In genomic region chr12:98325003-98325402, GRCh38 we compare ENCODE assay signal across 20 cellular contexts.
DNase-seq lines count a peak whose midpoint lies in the region; ATAC-seq, FAIRE-seq and TF ChIP-seq lines count a peak whose summit lies in the region.
"Had no signal": no experiment of that assay in that cellular context is flagged by ENCODE, and none has a peak within 500 bp of the region (broad histone marks: within the 10 kb centered on the region; RNA-seq: fewer than 3 reads in every experiment).

No MANE protein-coding gene starts in this region.

- no peak overlapping the region for H4K5ac ChIP-seq in H1 (ENCODE audit: insufficient read length, low read depth, low read length)

- no peak overlapping the region for H2BK12ac ChIP-seq in H1 (ENCODE audit: low read depth, low read length)

- peak overlapping the region; percentile 50; the same call in 1 of the 2 replicates for H2BK5ac ChIP-seq in H1 (ENCODE audit: low read depth, low read length)

- H3K18ac ChIP-seq in H1 (ENCODE audit: extremely low read depth, low read length): no peak overlapping the region

- TF ChIP-seq POLR2A in H1 (IDR thresholded peaks at IDR 0.05; ENCODE audit: control extremely low read depth in 1 of 2, low read depth in 2 of 2, low read length in 2 of 2): no peak

- no peaks in the 10 kb centered on the region for H3K23me2 ChIP-seq in H1 (ENCODE audit: low read depth, low read length)

- H3K4me3 Mint-ChIP-seq in stimulated activated naive CD8-positive, alpha-beta T cell treated with anti-CD3 and anti-CD28 coated beads, Interleukin-15, amount 100 ng/mL, for 72 hours: no peak overlapping the region
- no peak overlapping the region for H3K4me3 Mint-ChIP-seq in stimulated activated effector memory CD8-positive, alpha-beta T cell treated with anti-CD3 and anti-CD28 coated beads, Interleukin-12 subunit alpha, Interleukin-12 subunit beta, amount 100 ng/mL, for 72 hours
- H3K4me3 Mint-ChIP-seq: CD4-positive, alpha-beta memory T cell; GM23338 had no signal

- no peak overlapping the region for H3K23ac ChIP-seq in H1 (ENCODE audit: insufficient read length)

- no peak overlapping the region for H3K4ac ChIP-seq in H1 (replicated peaks; ENCODE audit: insufficient read length, low read depth, low read length)

- no peaks in the 10 kb centered on the region for H3K4me1 ChIP-seq in H1 (replicated peaks in 1 of 4; ENCODE audit: control insufficient read depth in 3 of 4, insufficient read depth in 4 of 4, low read length in 3 of 4)

- no peaks in the 10 kb centered on the region for H4K20me1 ChIP-seq in H1 (replicated peaks in 1 of 2; ENCODE audit: control insufficient read depth in 1 of 2, insufficient read depth in 2 of 2, low read length in 2 of 2)

- no peak overlapping the region for H3K4me3 ChIP-seq in H1 (ENCODE audit: extremely low read depth in 1 of 4, insufficient read depth in 2 of 4, low read depth in 3 of 4, low read length in 4 of 4)
- H3K4me3 ChIP-seq: A549, GM23338 had no signal

- H2AK5ac ChIP-seq in H1 (ENCODE audit: low read depth, low read length): no peak overlapping the region

- H3K36me3 Mint-ChIP-seq in stimulated activated effector memory CD8-positive, alpha-beta T cell treated with anti-CD3 and anti-CD28 coated beads, Interleukin-12 subunit alpha, Interleukin-12 subunit beta, amount 100 ng/mL, for 72 hours: no peaks in the 10 kb centered on the region
- H3K36me3 Mint-ChIP-seq: CD4-positive, alpha-beta memory T cell had no signal

- no peak overlapping the region for H2BK120ac ChIP-seq in H1 (replicated peaks; ENCODE audit: low read depth, low read length)

- H3K14ac ChIP-seq in H1 (ENCODE audit: insufficient read length): no peak overlapping the region

- ATAC-seq in stimulated activated naive CD8-positive, alpha-beta T cell treated with anti-CD3 and anti-CD28 coated beads, Interleukin-15, amount 100 ng/mL, for 72 hours: peak; percentile 46
- ATAC-seq in stimulated activated naive CD8-positive, alpha-beta T cell treated with anti-CD3 and anti-CD28 coated beads, Interleukin-15, Interleukin-2, amounts not matched to agents 100 U/mL and 50 U/mL, for 24 hours: no peak
- ATAC-seq in stimulated activated effector memory CD8-positive, alpha-beta T cell treated with anti-CD3 and anti-CD28 coated beads, Interleukin-12 subunit alpha, Interleukin-12 subunit beta, amount 100 ng/mL, for 72 hours: peak; percentile 19
- no peak for ATAC-seq in HG02642 (IDR thresholded peaks at IDR 0.05; ENCODE audit: poor library complexity, unreplicated experiment)
- ATAC-seq: A549, GM23338, HCT116 had no signal

- H3K27ac Mint-ChIP-seq in stimulated activated naive CD8-positive, alpha-beta T cell treated with anti-CD3 and anti-CD28 coated beads, Interleukin-15, amount 100 ng/mL, for 72 hours: no peak overlapping the region
- H3K27ac Mint-ChIP-seq in stimulated activated effector memory CD8-positive, alpha-beta T cell treated with anti-CD3 and anti-CD28 coated beads, Interleukin-12 subunit alpha, Interleukin-12 subunit beta, amount 100 ng/mL, for 72 hours: no peak overlapping the region
- H3K27ac Mint-ChIP-seq: CD4-positive, alpha-beta memory T cell; GM23338 had no signal

- no peak overlapping the region for H2AFZ ChIP-seq in H1 (ENCODE audit: low read length)
- H2AFZ ChIP-seq: GM23338 had no signal

- H3K27ac ChIP-seq in H1 (ENCODE audit: low read depth, low read length): no peak overlapping the region
- H3K27ac ChIP-seq: A549 had no signal

- no peak for TF ChIP-seq EP300 in H1 (IDR thresholded peaks at IDR 0.05; ENCODE audit: borderline replicate concordance in 1 of 2, low read depth in 2 of 2, low read length in 2 of 2)

- H3K79me2 ChIP-seq in H1 (ENCODE audit: control insufficient read depth in 1 of 2, insufficient read depth in 2 of 2, low read length in 2 of 2): no peaks in the 10 kb centered on the region

- DNase-seq in stimulated activated naive CD8-positive, alpha-beta T cell treated with anti-CD3 and anti-CD28 coated beads, Interleukin-15, amount 100 ng/mL, for 72 hours: no peak
- DNase-seq in stimulated activated naive CD8-positive, alpha-beta T cell treated with anti-CD3 and anti-CD28 coated beads, Interleukin-15, Interleukin-2, amounts not matched to agents 100 U/mL and 50 U/mL, for 24 hours: no peak
- DNase-seq in H1 (ENCODE audit: low read depth in 1 of 2, low spot score in 2 of 2) (no peak), NCI-H1048 (lab: John Stamatoyannopoulos, UW) (no peak)
- no peak for DNase-seq in stimulated activated effector memory CD8-positive, alpha-beta T cell treated with anti-CD3 and anti-CD28 coated beads, Interleukin-12 subunit alpha, Interleukin-12 subunit beta, amount 100 ng/mL, for 72 hours (ENCODE audit: low spot score in 2 of 2)
- no peak for DNase-seq in activated T-cell treated with anti-CD3 and anti-CD28 coated beads, Interleukin-2, amount 50 U/mL, for 48 hours
- DNase-seq: 8988T; ACHN; C1 segment of cervical spinal cord; Calu3; CD4-positive, alpha-beta memory T cell; DMS53; DMS79 treated with DMSO at 0.1 percent for 48 hours had no signal

- no peaks in the 10 kb centered on the region for H3K27me3 ChIP-seq in H1 (replicated peaks in 1 of 4; ENCODE audit: control insufficient read depth in 3 of 4, extremely low read depth in 1 of 4, insufficient read depth in 3 of 4, low read length in 3 of 4)

- H2BK15ac ChIP-seq in H1 (ENCODE audit: low read length): no peak overlapping the region

- no peaks in the 10 kb centered on the region for H3K36me3 ChIP-seq in H1 (ENCODE audit: control insufficient read depth in 2 of 4, insufficient read depth in 4 of 4, low read length in 3 of 4)

- no peak overlapping the region for H3K4me2 ChIP-seq in H1 (ENCODE audit: insufficient read depth in 1 of 2, low read depth in 2 of 2, low read length in 2 of 2)
- H3K4me2 ChIP-seq: A549, GM23338 had no signal

- H3K9ac ChIP-seq in H1 (replicated peaks in 1 of 4; ENCODE audit: extremely low read depth in 1 of 4, low read depth in 3 of 4, low read length in 3 of 4): no peak overlapping the region

- peak overlapping the region; percentile 51; the same call in 1 of the 2 replicates for H4K8ac ChIP-seq in H1 (ENCODE audit: extremely low read depth, insufficient read depth, low read length)

- H4K91ac ChIP-seq in H1 (replicated peaks; ENCODE audit: insufficient read length, low read length): no peak overlapping the region

- no peaks in the 10 kb centered on the region for H3K79me1 ChIP-seq in H1 (ENCODE audit: low read depth, low read length)

- no peak for FAIRE-seq in H1 (lab: Jason Lieb, UNC)
- FAIRE-seq: A549, G401.6, GM19239, H54 had no signal

- POLR2A ChIA-PET in H1 (lab: Charles Lee; ENCODE audit: partially characterized antibody): no interaction called here

- no peak overlapping the region for H3K56ac ChIP-seq in H1 (replicated peaks; ENCODE audit: insufficient read length, low read depth, low read length)

- no peaks in the 10 kb centered on the region for H3K27me3 Mint-ChIP-seq in stimulated activated naive CD8-positive, alpha-beta T cell treated with anti-CD3 and anti-CD28 coated beads, Interleukin-15, amount 100 ng/mL, for 72 hours

- H3K9me3 Mint-ChIP-seq in stimulated activated naive CD8-positive, alpha-beta T cell treated with anti-CD3 and anti-CD28 coated beads, Interleukin-15, amount 100 ng/mL, for 72 hours: no peaks in the 10 kb centered on the region
- no peaks in the 10 kb centered on the region for H3K9me3 Mint-ChIP-seq in stimulated activated effector memory CD8-positive, alpha-beta T cell treated with anti-CD3 and anti-CD28 coated beads, Interleukin-12 subunit alpha, Interleukin-12 subunit beta, amount 100 ng/mL, for 72 hours
- H3K9me3 Mint-ChIP-seq: GM23338 had no signal

- CTCF ChIA-PET in H1 (lab: Charles Lee; ENCODE audit: partially characterized antibody): no interaction called here

- no peak overlapping the region for H2BK20ac ChIP-seq in H1 (ENCODE audit: low read length)

- H3K9me3 ChIP-seq in H1 (ENCODE audit: insufficient read depth in 2 of 2, low read depth in 1 of 2, low read length in 1 of 2): no peaks in the 10 kb centered on the region
- H3K9me3 ChIP-seq: A549 had no signal

- TF ChIP-seq RAD21 in H1 (IDR thresholded peaks at IDR 0.05 in 1 of 2, conservative IDR thresholded peaks at IDR 0.05 in 1 of 2; ENCODE audit: low read depth in 2 of 2, low read length in 2 of 2): no peak

- no peaks in the 10 kb centered on the region for H3K4me1 Mint-ChIP-seq in stimulated activated naive CD8-positive, alpha-beta T cell treated with anti-CD3 and anti-CD28 coated beads, Interleukin-15, amount 100 ng/mL, for 72 hours
- no peaks in the 10 kb centered on the region for H3K4me1 Mint-ChIP-seq in stimulated activated effector memory CD8-positive, alpha-beta T cell treated with anti-CD3 and anti-CD28 coated beads, Interleukin-12 subunit alpha, Interleukin-12 subunit beta, amount 100 ng/mL, for 72 hours
- H3K4me1 Mint-ChIP-seq: CD4-positive, alpha-beta memory T cell had no signal

- TF ChIP-seq CTCF in H1 (IDR thresholded peaks at IDR 0.05; ENCODE audit: control extremely low read depth in 1 of 3, insufficient read depth in 1 of 3, low read depth in 1 of 3, low read length in 3 of 3): no peak

TF ChIP-seq in H1, 55 proteins besides CTCF, POLR2A, EP300 and RAD21 (continues in another document):
- TF ChIP-seq ATF2 (IDR thresholded peaks at IDR 0.05; ENCODE audit: low read length) (no peak), HDAC2 (IDR thresholded peaks at IDR 0.05; ENCODE audit: borderline replicate concordance in 1 of 2, low read depth in 2 of 2, low read length in 2 of 2) (no peak), CEBPB (IDR thresholded peaks at IDR 0.05; ENCODE audit: low read depth, low read length) (no peak), GABPA (IDR thresholded peaks at IDR 0.05; ENCODE audit: borderline replicate concordance, insufficient read depth, low read length) (no peak), SAP30 (IDR thresholded peaks at IDR 0.05; ENCODE audit: insufficient read depth, insufficient replicate concordance, low read length) (no peak), KDM1A (IDR thresholded peaks at IDR 0.05; ENCODE audit: borderline replicate concordance, low read length) (no peak), BACH1 (IDR thresholded peaks at IDR 0.05; ENCODE audit: low read length) (no peak), RFX5 (IDR thresholded peaks at IDR 0.05; ENCODE audit: borderline replicate concordance, low read depth, low read length) (no peak), SRF (IDR thresholded peaks at IDR 0.05; ENCODE audit: low read depth, low read length) (no peak), TCF12 (IDR thresholded peaks at IDR 0.05; ENCODE audit: low read depth, low read length) (no peak), TBP (IDR thresholded peaks at IDR 0.05; ENCODE audit: low read depth, low read length) (no peak)

Comparison
In these comparisons a context has a peak if more than half of its experiments do, and no peak if none do; other contexts are left out.
1. ATAC-seq: peak in stimulated activated naive CD8-positive, alpha-beta T cell treated with anti-CD3 and anti-CD28 coated beads, Interleukin-15, amount 100 ng/mL, for 72 hours (single experiment) and stimulated activated effector memory CD8-positive, alpha-beta T cell treated with anti-CD3 and anti-CD28 coated beads, Interleukin-12 subunit alpha, Interleukin-12 subunit beta, amount 100 ng/mL, for 72 hours (single experiment); none in stimulated activated naive CD8-positive, alpha-beta T cell treated with anti-CD3 and anti-CD28 coated beads, Interleukin-15, Interleukin-2, amounts not matched to agents 100 U/mL and 50 U/mL, for 24 hours (single experiment) and HG02642 (single experiment).